21 cellular contexts compared by ENCODE assay signal in genomic region chr3:5767304-5767703, GRCh38.
"Had no signal": no experiment of that assay in that cellular context is flagged by ENCODE, and none has a peak within 500 bp of the region (broad histone marks: within the 10 kb centered on the region; RNA-seq: fewer than 3 reads in every experiment).

No MANE protein-coding gene starts in this region.

- FAIRE-seq: frontal cortex, keratinocyte, small intestine had no signal

- H3K36me3 ChIP-seq: lower lobe of right lung, ovary, right lobe of liver, suprapubic skin, transverse colon, upper lobe of right lung, uterus had no signal

- H3K27me3 ChIP-seq: ovary, right lobe of liver, suprapubic skin, transverse colon, upper lobe of right lung, uterus had no signal

- ATAC-seq: left ventricle myocardium superior; lower lobe of right lung; naive thymus-derived CD8-positive, alpha-beta T cell; right lobe of liver; stimulated activated naive B cell treated with anti-CD40 and anti-IgM and Interleukin-4, amounts not matched to agents 10 μg/mL and 1 μg/mL and 100 μg/mL, for 72 hours; upper lobe of right lung had no signal

- H3K4me1 ChIP-seq: lower lobe of right lung, right lobe of liver, suprapubic skin, transverse colon, upper lobe of right lung, uterus had no signal

- H3K4me3 ChIP-seq: coronary artery, lower lobe of right lung, ovary, right lobe of liver, suprapubic skin, transverse colon, upper lobe of right lung, uterus had no signal

- H3K27ac ChIP-seq: coronary artery, lower lobe of right lung, ovary, right lobe of liver, suprapubic skin, transverse colon, upper lobe of right lung, uterus had no signal

- DNase-seq: dermis blood vessel endothelial cell; effector memory CD4-positive, alpha-beta T cell; left ventricle myocardium superior; lower lobe of right lung; naive thymus-derived CD8-positive, alpha-beta T cell; nephron progenitor cell; occipital lobe; ovary; posterior cingulate gyrus; right lobe of liver; small intestine; stimulated activated CD4-positive, alpha-beta T cell treated with anti-CD3 and anti-CD28 coated beads, Interleukin-15, amount 100 ng/mL, for 24 hours; stimulated activated CD4-positive, alpha-beta T cell treated with anti-CD3 and anti-CD28 coated beads, Interleukin-2, amount 100 ng/mL, for 48 hours; stimulated activated naive B cell treated with anti-CD40 and anti-IgM and Interleukin-4, amounts not matched to agents 10 μg/mL and 1 μg/mL and 100 μg/mL, for 72 hours; transverse colon; upper lobe of right lung; uterus had no signal

- H3K9me3 ChIP-seq: lower lobe of right lung, ovary, right lobe of liver, suprapubic skin, transverse colon, upper lobe of right lung, uterus had no signal
